In the genomic region with DNA sequence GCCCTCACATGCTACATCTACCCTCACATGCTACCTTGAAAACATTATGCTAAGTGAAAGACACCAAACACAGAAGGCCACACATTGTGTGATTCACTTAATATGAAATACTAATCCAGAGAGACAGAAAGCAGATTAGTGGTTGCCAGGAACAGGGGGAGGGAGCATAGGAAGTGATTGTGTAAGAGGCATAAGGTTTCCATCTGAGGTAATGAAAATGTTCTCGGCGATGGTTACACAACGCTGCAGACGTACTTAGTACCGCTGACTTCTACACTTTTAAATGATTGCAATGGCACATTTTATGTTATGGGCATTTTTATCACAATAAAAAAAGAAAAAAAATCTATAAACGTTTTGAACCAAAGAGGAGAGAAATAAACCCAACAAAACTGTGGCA, we compare ENCODE assay signal across 1 cellular context.
TF ChIP-seq lines count a peak whose summit lies in the region.

No MANE protein-coding gene starts in this region.

TF ChIP-seq in SK-N-SH treated with all-trans-retinoic acid at 6 μM for 48 hours, 23 proteins besides CTCF, POLR2A, EP300 and RAD21 (continued from another document):
- TF ChIP-seq, protein P1, sequence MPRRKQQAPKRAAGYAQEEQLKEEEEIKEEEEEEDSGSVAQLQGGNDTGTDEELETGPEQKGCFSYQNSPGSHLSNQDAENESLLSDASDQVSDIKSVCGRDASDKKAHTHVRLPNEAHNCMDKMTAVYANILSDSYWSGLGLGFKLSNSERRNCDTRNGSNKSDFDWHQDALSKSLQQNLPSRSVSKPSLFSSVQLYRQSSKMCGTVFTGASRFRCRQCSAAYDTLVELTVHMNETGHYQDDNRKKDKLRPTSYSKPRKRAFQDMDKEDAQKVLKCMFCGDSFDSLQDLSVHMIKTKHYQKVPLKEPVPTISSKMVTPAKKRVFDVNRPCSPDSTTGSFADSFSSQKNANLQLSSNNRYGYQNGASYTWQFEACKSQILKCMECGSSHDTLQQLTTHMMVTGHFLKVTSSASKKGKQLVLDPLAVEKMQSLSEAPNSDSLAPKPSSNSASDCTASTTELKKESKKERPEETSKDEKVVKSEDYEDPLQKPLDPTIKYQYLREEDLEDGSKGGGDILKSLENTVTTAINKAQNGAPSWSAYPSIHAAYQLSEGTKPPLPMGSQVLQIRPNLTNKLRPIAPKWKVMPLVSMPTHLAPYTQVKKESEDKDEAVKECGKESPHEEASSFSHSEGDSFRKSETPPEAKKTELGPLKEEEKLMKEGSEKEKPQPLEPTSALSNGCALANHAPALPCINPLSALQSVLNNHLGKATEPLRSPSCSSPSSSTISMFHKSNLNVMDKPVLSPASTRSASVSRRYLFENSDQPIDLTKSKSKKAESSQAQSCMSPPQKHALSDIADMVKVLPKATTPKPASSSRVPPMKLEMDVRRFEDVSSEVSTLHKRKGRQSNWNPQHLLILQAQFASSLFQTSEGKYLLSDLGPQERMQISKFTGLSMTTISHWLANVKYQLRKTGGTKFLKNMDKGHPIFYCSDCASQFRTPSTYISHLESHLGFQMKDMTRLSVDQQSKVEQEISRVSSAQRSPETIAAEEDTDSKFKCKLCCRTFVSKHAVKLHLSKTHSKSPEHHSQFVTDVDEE (CRISPR knock-in tag; IDR thresholded peaks at IDR 0.05) = no peak
- TF ChIP-seq OSR1 (CRISPR knock-in tag; IDR thresholded peaks at IDR 0.05) (no peak), RARB (CRISPR knock-in tag; IDR thresholded peaks at IDR 0.05) (no peak)
